Comparison of ENCODE assay signal across 19 cellular contexts in the genomic region with DNA sequence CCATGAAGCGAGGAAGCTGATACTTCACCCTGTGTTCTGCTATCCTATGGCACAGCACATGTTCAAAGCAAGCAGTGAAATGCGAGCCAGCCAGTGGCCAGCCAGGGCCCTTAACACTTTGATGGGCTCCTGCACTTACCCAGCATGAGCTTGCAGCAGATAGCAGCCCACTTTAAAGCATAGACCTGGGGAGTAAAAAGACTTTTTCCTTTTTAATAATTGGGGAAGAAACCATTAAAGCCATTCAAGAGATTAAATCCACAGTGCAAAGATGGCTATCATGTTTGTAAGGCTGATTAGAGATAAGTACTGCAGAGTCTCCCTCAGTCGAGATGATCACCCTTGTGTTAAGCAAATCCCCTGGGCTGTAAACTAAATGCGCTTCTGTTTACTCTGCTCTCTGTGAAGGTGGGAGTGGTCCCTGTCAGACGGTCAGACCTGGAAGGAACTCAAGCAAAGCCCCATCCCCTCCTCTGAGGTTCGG.
DNase-seq lines count a peak whose midpoint lies in the region; ATAC-seq lines count a peak whose summit lies in the region.
"Had no signal": no experiment of that assay in that cellular context is flagged by ENCODE, and none has a peak within 500 bp of the region (broad histone marks: within the 10 kb centered on the region; RNA-seq: fewer than 3 reads in every experiment).

No MANE protein-coding gene starts in this region.

- H3K9me3 Mint-ChIP-seq in effector memory CD8-positive, alpha-beta T cell = peaks cover 0 to 2% of the 10 kb centered on the region in 2 donors
- H3K9me3 Mint-ChIP-seq: natural killer cell treated with Interleukin-12 subunit alpha and Interleukin-12 subunit beta and Interleukin-15 and Interleukin-18, amount 100 ng/mL, for 72 hours had no signal

- H3K27me3 Mint-ChIP-seq in effector memory CD8-positive, alpha-beta T cell = no peaks in the 10 kb centered on the region
- H3K27me3 Mint-ChIP-seq: natural killer cell treated with Interleukin-12 subunit alpha and Interleukin-12 subunit beta and Interleukin-15 and Interleukin-18, amount 100 ng/mL, for 72 hours had no signal

- no peaks in the 10 kb centered on the region for H3K36me3 Mint-ChIP-seq in effector memory CD8-positive, alpha-beta T cell (ENCODE audit: insufficient read depth)
- H3K36me3 Mint-ChIP-seq: natural killer cell treated with Interleukin-12 subunit alpha and Interleukin-12 subunit beta and Interleukin-15 and Interleukin-18, amount 100 ng/mL, for 72 hours had no signal

- H3K27ac Mint-ChIP-seq in effector memory CD8-positive, alpha-beta T cell = no peak overlapping the region
- H3K27ac Mint-ChIP-seq: activated CD4-positive, alpha-beta T cell treated with anti-CD3 and anti-CD28 coated beads for 36 hours; natural killer cell treated with Interleukin-12 subunit alpha and Interleukin-12 subunit beta and Interleukin-15 and Interleukin-18, amount 100 ng/mL, for 72 hours had no signal

- ATAC-seq in effector memory CD8-positive, alpha-beta T cell (replicated peaks) = no peak
- ATAC-seq: activated CD4-positive, alpha-beta T cell treated with anti-CD3 and anti-CD28 coated beads for 36 hours; activated T-cell treated with anti-CD3 and anti-CD28 coated beads, Interleukin-2, amount 50 U/mL, for 4 hours; gastroesophageal sphincter; left colon; natural killer cell treated with Interleukin-12 subunit alpha and Interleukin-12 subunit beta and Interleukin-15 and Interleukin-18, amount 100 ng/mL, for 72 hours had no signal

- H3K4me1 Mint-ChIP-seq in effector memory CD8-positive, alpha-beta T cell (ENCODE audit: low read depth in 2 of 2) = no peaks in the 10 kb centered on the region
- H3K4me1 Mint-ChIP-seq: activated CD4-positive, alpha-beta T cell treated with anti-CD3 and anti-CD28 coated beads for 36 hours had no signal

- no peak overlapping the region for H3K4me3 Mint-ChIP-seq in effector memory CD8-positive, alpha-beta T cell
- H3K4me3 Mint-ChIP-seq: activated CD4-positive, alpha-beta T cell treated with anti-CD3 and anti-CD28 coated beads for 36 hours; activated T-cell treated with anti-CD3 and anti-CD28 coated beads, Interleukin-2, amount 50 U/mL, for 4 hours; natural killer cell treated with Interleukin-12 subunit alpha and Interleukin-12 subunit beta and Interleukin-15 and Interleukin-18, amount 100 ng/mL, for 72 hours had no signal

- peak; percentile 57 for DNase-seq in D341Med (ENCODE audit: low spot score)
- peak; percentile 23 for DNase-seq in NCI-H1092 (lab: John Stamatoyannopoulos, UW)
- DNase-seq in NCI-H524 treated with DMSO at 0.1 percent for 48 hours (lab: John Stamatoyannopoulos, UW) = peak; percentile 45
- peak; percentile 79 for DNase-seq in left kidney (ENCODE audit: low read depth, low spot score)
- DNase-seq in GF-D8 (lab: John Stamatoyannopoulos, UW) = no peak
- no peak for DNase-seq in globus pallidus (ENCODE audit: low spot score)
- DNase-seq in effector memory CD8-positive, alpha-beta T cell = no peak
- DNase-seq in RKO (ENCODE audit: low spot score) = no peak
- DNase-seq: activated CD4-positive, alpha-beta T cell treated with anti-CD3 and anti-CD28 coated beads for 36 hours; activated naive CD4-positive, alpha-beta T cell treated with Interleukin-2 at 50 U/mL for 16 hours; activated T-cell treated with anti-CD3 and anti-CD28 coated beads, Interleukin-2, amount 50 U/mL, for 4 hours; amniotic stem cell; effector memory CD4-positive, alpha-beta T cell; NCI-H1105 treated with DMSO at 0.1 percent for 48 hours; NCI-H226; substantia nigra had no signal

Comparison
In these comparisons a context has a peak if more than half of its experiments do, and no peak if none do; other contexts are left out.
1. DNase-seq: peak in D341Med (single experiment), NCI-H1092 (single experiment), NCI-H524 treated with DMSO at 0.1 percent for 48 hours (single experiment) and left kidney (single experiment); none in GF-D8 (single experiment), globus pallidus (single experiment), effector memory CD8-positive, alpha-beta T cell (0 of 3) and RKO (single experiment).